8 cellular contexts compared by ENCODE assay signal in genomic region chr2:127085260-127085666, GRCh38. TPM values are rescaled to one million over a fixed set of nuclear protein-coding genes. Genes with fewer than 3 reads are reported as not detected.
DNase-seq lines count a peak whose midpoint lies in the region; ATAC-seq and TF ChIP-seq lines count a peak whose summit lies in the region.

No MANE protein-coding gene starts in this region.

- DNase-seq in GM10248 (ENCODE audit: extremely low spot score), result peak; percentile 52
- peak; percentile 60 for DNase-seq in activated T-cell treated with anti-CD3 and anti-CD28 coated beads, Interleukin-2, amount 50 U/mL, for 24 hours
- DNase-seq in left lung, result peak in 1 of 2 donors; percentile 68
- no peak for DNase-seq in type B pancreatic cell (ENCODE audit: extremely low spot score, unreplicated experiment)
- no peak for DNase-seq in MG63
- DNase-seq in NCI-H1105 treated with DMSO at 0.1 percent for 48 hours (lab: John Stamatoyannopoulos, UW), result no peak
- no peak for DNase-seq in inferior parietal cortex (ENCODE audit: extremely low spot score)

- POLR2A ChIA-PET in GM10248 (lab: Yijun Ruan, JAX), result no interaction called here

- H3K27ac ChIP-seq in left lung, result peak overlapping the region; percentile 43 to 78

- H3K4me1 ChIP-seq in left lung, result peaks cover 37 to 75% of the 10 kb centered on the region in 2 donors

- peak overlapping the region; percentile 93 for H3K27ac Mint-ChIP-seq in activated T-cell treated with anti-CD3 and anti-CD28 coated beads, Interleukin-2, amount 50 U/mL, for 24 hours
- peak overlapping the region; percentile 89 for H3K27ac Mint-ChIP-seq in type B pancreatic cell

- TF ChIP-seq CTCF in GM10248 (IDR thresholded peaks at IDR 0.05; ENCODE audit: control extremely low read depth, extremely low read depth, low read depth, missing control alignments) (no peak), left lung (IDR thresholded peaks at IDR 0.05) (no peak), type B pancreatic cell (conservative IDR thresholded peaks at IDR 0.05) (no peak)

- CTCF ChIA-PET in GM10248 (lab: Yijun Ruan, JAX), result interaction anchor here (0.9 to 2.4 kb wide), 6 partner anchors 8 to 17 kb away, joined by 3 to 18 read pairs (median 3); no protein-coding TSS in a partner anchor

- H3K36me3 ChIP-seq in left lung, result no peaks in the 10 kb centered on the region
- H3K36me3 ChIP-seq in MG63, result no peaks in the 10 kb centered on the region

- intact Hi-C loops in left lung (cut with DNase I), result no loop called here

- H3K4me3 ChIP-seq in left lung (no peak overlapping the region), MG63 (no peak overlapping the region)

- H3K36me3 Mint-ChIP-seq in activated T-cell treated with anti-CD3 and anti-CD28 coated beads, Interleukin-2, amount 50 U/mL, for 24 hours (ENCODE audit: low read depth), result peaks cover 8% of the 10 kb centered on the region
- H3K36me3 Mint-ChIP-seq in type B pancreatic cell, result peaks cover 4% of the 10 kb centered on the region

- H3K4me3 Mint-ChIP-seq in activated T-cell treated with anti-CD3 and anti-CD28 coated beads, Interleukin-2, amount 50 U/mL, for 24 hours, result peak overlapping the region; percentile 43
- peak overlapping the region; percentile 79 for H3K4me3 Mint-ChIP-seq in type B pancreatic cell

- no peaks in the 10 kb centered on the region for H3K27me3 Mint-ChIP-seq in activated T-cell treated with anti-CD3 and anti-CD28 coated beads, Interleukin-2, amount 50 U/mL, for 24 hours
- no peaks in the 10 kb centered on the region for H3K27me3 Mint-ChIP-seq in type B pancreatic cell

- H3K9me3 ChIP-seq in left lung (no peaks in the 10 kb centered on the region), MG63 (no peaks in the 10 kb centered on the region)

- H3K27me3 ChIP-seq in left lung (no peaks in the 10 kb centered on the region), MG63 (no peaks in the 10 kb centered on the region)

- ATAC-seq in HG03045 (IDR thresholded peaks at IDR 0.05; ENCODE audit: unreplicated experiment) (peak; percentile 28), left lung (peak; percentile 67)

- H3K9me3 Mint-ChIP-seq in activated T-cell treated with anti-CD3 and anti-CD28 coated beads, Interleukin-2, amount 50 U/mL, for 24 hours, result no peaks in the 10 kb centered on the region
- H3K9me3 Mint-ChIP-seq in type B pancreatic cell, result no peaks in the 10 kb centered on the region

- H3K4me1 Mint-ChIP-seq in activated T-cell treated with anti-CD3 and anti-CD28 coated beads, Interleukin-2, amount 50 U/mL, for 24 hours (ENCODE audit: low read depth), result peaks cover 55% of the 10 kb centered on the region
- H3K4me1 Mint-ChIP-seq in type B pancreatic cell (ENCODE audit: unreplicated experiment), result peaks cover 42% of the 10 kb centered on the region

RNA-seq across cellular contexts. Expression of gene BIN1, which starts 21.7 kb away (rescaled TPM):
- 10 to 100 TPM; 32.0 to 36.0 TPM for total RNA-seq in left lung
- total RNA-seq in type B pancreatic cell (ENCODE audit: low replicate concordance), result 26.3 and 63.4 TPM in 2 replicates
- 33.7 and 50.8 TPM in 2 replicates for total RNA-seq in MG63 (2014; rRNA removed; shearing (Covaris generic); ENCODE audit: low replicate concordance)

Comparison
In these comparisons a context has a peak if more than half of its experiments do, and no peak if none do; other contexts are left out.
1. DNase-seq: peak in GM10248 (single experiment) and activated T-cell treated with anti-CD3 and anti-CD28 coated beads, Interleukin-2, amount 50 U/mL, for 24 hours (single experiment); none in type B pancreatic cell (single experiment), MG63 (single experiment), NCI-H1105 treated with DMSO at 0.1 percent for 48 hours (single experiment) and inferior parietal cortex (single experiment).